ENCODE assay signal across 18 cellular contexts in genomic region chr16:89695086-89695874, GRCh38. TPM values are rescaled to one million over a fixed set of nuclear protein-coding genes. Genes with fewer than 3 reads are reported as not detected.
DNase-seq lines count a peak whose midpoint lies in the region; ATAC-seq and TF ChIP-seq lines count a peak whose summit lies in the region.
"Had no signal": no experiment of that assay in that cellular context is flagged by ENCODE, and none has a peak within 500 bp of the region (broad histone marks: within the 10 kb centered on the region; RNA-seq: fewer than 3 reads in every experiment).

No MANE protein-coding gene starts in this region.

- H3K4me1 Mint-ChIP-seq in activated CD4-positive, alpha-beta T cell treated with anti-CD3 and anti-CD28 coated beads for 36 hours: peaks cover 6% of the 10 kb centered on the region
- H3K4me1 Mint-ChIP-seq in glutamatergic neuron (ENCODE audit: low read depth, unreplicated experiment) (peaks cover 4% of the 10 kb centered on the region), endothelial cell (ENCODE audit: unreplicated experiment) (no peaks in the 10 kb centered on the region)
- H3K4me1 Mint-ChIP-seq: nephron had no signal

- no peak overlapping the region for H3K4me3 ChIP-seq in spleen
- H3K4me3 ChIP-seq: ascending aorta, lung, transverse colon had no signal

- no peaks in the 10 kb centered on the region for H3K9me3 ChIP-seq in spleen
- H3K9me3 ChIP-seq: ascending aorta, transverse colon had no signal

- intact Hi-C loops in activated CD4-positive, alpha-beta T cell treated with anti-CD3 and anti-CD28 coated beads for 36 hours (cut with DNase I, micrococcal nuclease): no loop called here
- intact Hi-C loops in spleen (cut with DNase I; ENCODE audit: low total_unique reads): no loop called here

- WGBS in spleen, 5 donors: 86 to 94% (median 92%) methylated on average over 23 to 31 of the region's 31 CpGs

- CTCF ChIA-PET in activated CD4-positive, alpha-beta T cell treated with anti-CD3 and anti-CD28 coated beads for 36 hours (lab: Charles Lee): no interaction called here
- CTCF ChIA-PET in RWPE1 (lab: Yijun Ruan, JAX): no interaction called here

- H3K4me1 ChIP-seq in spleen: peaks cover 7 to 47% (median 24%) of the 10 kb centered on the region in 6 donors

- H3K36me3 Mint-ChIP-seq in activated CD4-positive, alpha-beta T cell treated with anti-CD3 and anti-CD28 coated beads for 36 hours (ENCODE audit: low read depth): peaks cover 14% of the 10 kb centered on the region
- H3K36me3 Mint-ChIP-seq in glutamatergic neuron (ENCODE audit: unreplicated experiment) (no peaks in the 10 kb centered on the region), endothelial cell (ENCODE audit: low read depth, unreplicated experiment) (peaks cover 15% of the 10 kb centered on the region)

- DNase-seq in activated CD4-positive, alpha-beta T cell treated with anti-CD3 and anti-CD28 coated beads for 36 hours: peak; percentile 4
- no peak for DNase-seq in activated CD4-positive, alpha-beta T cell treated with anti-CD3 and anti-CD28 coated beads, Interleukin-2, amount 50 U/mL, for 4 hours
- DNase-seq in RWPE1 (ENCODE audit: low spot score): no peak
- DNase-seq in glutamatergic neuron: no peak
- peak; percentile 76 for DNase-seq in spleen
- DNase-seq in globus pallidus (ENCODE audit: low spot score): no peak
- no peak for DNase-seq in endothelial cell (ENCODE audit: low spot score)
- no peak for DNase-seq in SHP77 (lab: John Stamatoyannopoulos, UW)
- DNase-seq: activated CD4-positive, alpha-beta T cell treated with anti-CD3 and anti-CD28 coated beads, Interleukin-2, amount 10 ng/mL, durations not matched to agents 7 days and 5 days; activated naive CD4-positive, alpha-beta T cell treated with anti-CD3 and anti-CD28 coated beads, Interleukin-2, amount 10 ng/mL, durations not matched to agents 7 days and 5 days; CD4-positive, alpha-beta T cell; NCI-H2107; NCI-H526; stimulated activated naive CD4-positive, alpha-beta T cell; transverse colon had no signal

- H3K27me3 Mint-ChIP-seq in activated CD4-positive, alpha-beta T cell treated with anti-CD3 and anti-CD28 coated beads for 36 hours: no peaks in the 10 kb centered on the region
- H3K27me3 Mint-ChIP-seq in glutamatergic neuron (ENCODE audit: unreplicated experiment): peaks cover 6% of the 10 kb centered on the region
- H3K27me3 Mint-ChIP-seq in endothelial cell (ENCODE audit: unreplicated experiment): peaks cover 22% of the 10 kb centered on the region
- H3K27me3 Mint-ChIP-seq: activated CD4-positive, alpha-beta T cell treated with anti-CD3 and anti-CD28 coated beads, Interleukin-2, amount 10 ng/mL, durations not matched to agents 7 days and 5 days; activated naive CD4-positive, alpha-beta T cell treated with anti-CD3 and anti-CD28 coated beads, Interleukin-2, amount 10 ng/mL, durations not matched to agents 7 days and 5 days; CD4-positive, alpha-beta T cell had no signal

- peaks cover 0 to 79% (median 60%) of the 10 kb centered on the region in 6 donors for H3K36me3 ChIP-seq in spleen

- TF ChIP-seq POLR2A in spleen (IDR thresholded peaks at IDR 0.05): no peak

- H3K9me3 Mint-ChIP-seq in activated CD4-positive, alpha-beta T cell treated with anti-CD3 and anti-CD28 coated beads for 36 hours (ENCODE audit: low read depth): no peaks in the 10 kb centered on the region
- H3K9me3 Mint-ChIP-seq in glutamatergic neuron (ENCODE audit: unreplicated experiment) (peaks cover 7% of the 10 kb centered on the region), endothelial cell (ENCODE audit: unreplicated experiment) (no peaks in the 10 kb centered on the region)
- H3K9me3 Mint-ChIP-seq: activated CD4-positive, alpha-beta T cell treated with anti-CD3 and anti-CD28 coated beads, Interleukin-2, amount 10 ng/mL, durations not matched to agents 7 days and 5 days; activated naive CD4-positive, alpha-beta T cell treated with anti-CD3 and anti-CD28 coated beads, Interleukin-2, amount 10 ng/mL, durations not matched to agents 7 days and 5 days; CD4-positive, alpha-beta T cell; nephron had no signal

- no peak overlapping the region for H3K27ac Mint-ChIP-seq in activated CD4-positive, alpha-beta T cell treated with anti-CD3 and anti-CD28 coated beads for 36 hours
- H3K27ac Mint-ChIP-seq in glutamatergic neuron (ENCODE audit: unreplicated experiment) (peak overlapping the region; percentile 22), endothelial cell (ENCODE audit: unreplicated experiment) (no peak overlapping the region)
- H3K27ac Mint-ChIP-seq: activated CD4-positive, alpha-beta T cell treated with anti-CD3 and anti-CD28 coated beads, Interleukin-2, amount 10 ng/mL, durations not matched to agents 7 days and 5 days; activated naive CD4-positive, alpha-beta T cell treated with anti-CD3 and anti-CD28 coated beads, Interleukin-2, amount 10 ng/mL, durations not matched to agents 7 days and 5 days; CD4-positive, alpha-beta T cell; nephron had no signal

- no peak for TF ChIP-seq CTCF in RWPE1 (conservative IDR thresholded peaks at IDR 0.05; ENCODE audit: low read depth)
- TF ChIP-seq CTCF in glutamatergic neuron (IDR thresholded peaks at IDR 0.05; ENCODE audit: partially characterized antibody, unreplicated experiment): no peak
- TF ChIP-seq CTCF in spleen (IDR thresholded peaks at IDR 0.05 in 8 of 11, conservative IDR thresholded peaks at IDR 0.05 in 3 of 11): no peak
- TF ChIP-seq CTCF in endothelial cell (IDR thresholded peaks at IDR 0.05; ENCODE audit: unreplicated experiment): no peak

- no peaks in the 10 kb centered on the region for H3K27me3 ChIP-seq in spleen (replicated peaks in 1 of 7)
- H3K27me3 ChIP-seq: ascending aorta, transverse colon had no signal

- H3K4me3 Mint-ChIP-seq in activated CD4-positive, alpha-beta T cell treated with anti-CD3 and anti-CD28 coated beads for 36 hours: no peak overlapping the region
- H3K4me3 Mint-ChIP-seq in glutamatergic neuron (ENCODE audit: unreplicated experiment) (no peak overlapping the region), endothelial cell (ENCODE audit: unreplicated experiment) (no peak overlapping the region)
- H3K4me3 Mint-ChIP-seq: activated CD4-positive, alpha-beta T cell treated with anti-CD3 and anti-CD28 coated beads, Interleukin-2, amount 10 ng/mL, durations not matched to agents 7 days and 5 days; activated naive CD4-positive, alpha-beta T cell treated with anti-CD3 and anti-CD28 coated beads, Interleukin-2, amount 10 ng/mL, durations not matched to agents 7 days and 5 days; CD4-positive, alpha-beta T cell; nephron had no signal

- no peak for ATAC-seq in activated CD4-positive, alpha-beta T cell treated with anti-CD3 and anti-CD28 coated beads for 36 hours

- H3K27ac ChIP-seq in RWPE1 (peak overlapping the region; percentile 56), spleen (no peak overlapping the region)
- H3K27ac ChIP-seq: ascending aorta had no signal

- POLR2A ChIA-PET in activated CD4-positive, alpha-beta T cell treated with anti-CD3 and anti-CD28 coated beads for 36 hours (lab: Charles Lee): no interaction called here
- POLR2A ChIA-PET in RWPE1 (lab: Yijun Ruan, JAX; ENCODE audit: low non-redundant PET): interaction anchor here (1.3 to 1.4 kb wide), 2 partner anchors 9 kb away, joined by 3 to 4 read pairs; partner anchors contain the start of gene CDK10

RNA-seq across cellular contexts. Expression of gene SPATA2L, which starts 6.2 kb away (rescaled TPM):
- total RNA-seq in activated CD4-positive, alpha-beta T cell treated with anti-CD3 and anti-CD28 coated beads for 36 hours: 1 to 10 TPM; 4.9 to 6.5 TPM
- 18.6 TPM for total RNA-seq in glutamatergic neuron (ENCODE audit: unreplicated experiment)
- total RNA-seq in spleen: 10 to 100 TPM in 6 of 7 donors, 1 to 10 TPM in 1; 6.8 to 16.9 (median 10.5) TPM
- 1 to 10 TPM; 4.6 to 6.3 (median 5.7) TPM for polyA plus RNA-seq in spleen
- total RNA-seq in endothelial cell (ENCODE audit: unreplicated experiment): 7.5 TPM

RNA-seq across cellular contexts. Expression of gene CDK10, which starts 8.8 kb away (rescaled TPM):
- total RNA-seq in activated CD4-positive, alpha-beta T cell treated with anti-CD3 and anti-CD28 coated beads for 36 hours: 10 to 100 TPM; 78.1 to 89.8 TPM
- 56.9 TPM for total RNA-seq in glutamatergic neuron (ENCODE audit: unreplicated experiment)
- total RNA-seq in spleen: 100 to 1,000 TPM in 2 of 7 donors, 10 to 100 TPM in 5; 47.6 to 114 (median 76.3) TPM
- 100 to 1,000 TPM in 2 of 3 donors, 10 to 100 TPM in 1; 74.4 to 201 (median 134) TPM for polyA plus RNA-seq in spleen
- 83.2 TPM for total RNA-seq in endothelial cell (ENCODE audit: unreplicated experiment)

RNA-seq across cellular contexts. Expression of gene VPS9D1, which starts 25.4 kb away (rescaled TPM):
- total RNA-seq in activated CD4-positive, alpha-beta T cell treated with anti-CD3 and anti-CD28 coated beads for 36 hours: 1 to 10 TPM; 2.0 to 2.6 TPM
- total RNA-seq in glutamatergic neuron (ENCODE audit: unreplicated experiment) (19.5 TPM), spleen (10 to 100 TPM in 6 of 7 donors, 1 to 10 TPM in 1; 6.0 to 28.8 (median 19.2) TPM), endothelial cell (ENCODE audit: unreplicated experiment) (12.2 TPM)
- 10 to 100 TPM in 2 of 3 donors, 1 to 10 TPM in 1; 7.4 to 37.2 (median 34.5) TPM for polyA plus RNA-seq in spleen

RNA-seq across cellular contexts. Expression of gene ZNF276, which starts 26.1 kb away (rescaled TPM):
- 10 to 100 TPM; 21.3 to 24.8 TPM for total RNA-seq in activated CD4-positive, alpha-beta T cell treated with anti-CD3 and anti-CD28 coated beads for 36 hours
- total RNA-seq in glutamatergic neuron (ENCODE audit: unreplicated experiment): 20.8 TPM
- total RNA-seq in spleen: 10 to 100 TPM; 59.0 to 83.7 (median 65.3) TPM
- 10 to 100 TPM; 28.9 to 63.6 (median 42.9) TPM for polyA plus RNA-seq in spleen
- 25.4 TPM for total RNA-seq in endothelial cell (ENCODE audit: unreplicated experiment)

RNA-seq across cellular contexts. Expression of gene SPATA33, which starts 37.6 kb away (rescaled TPM):
- 10 to 100 TPM in 1 of 2 experiments, 1 to 10 TPM in 1; 6.8 to 11.6 TPM for total RNA-seq in activated CD4-positive, alpha-beta T cell treated with anti-CD3 and anti-CD28 coated beads for 36 hours
- total RNA-seq in glutamatergic neuron (ENCODE audit: unreplicated experiment) (18.0 TPM), spleen (1 to 10 TPM; 2.9 to 5.7 (median 4.7) TPM), endothelial cell (ENCODE audit: unreplicated experiment) (13.8 TPM)
- 1 to 10 TPM; 3.8 to 7.0 (median 4.9) TPM for polyA plus RNA-seq in spleen

Comparison
In these comparisons a context has a peak if more than half of its experiments do, and no peak if none do; other contexts are left out.
1. DNase-seq: peak in activated CD4-positive, alpha-beta T cell treated with anti-CD3 and anti-CD28 coated beads for 36 hours (single experiment) and spleen (single experiment); none in activated CD4-positive, alpha-beta T cell treated with anti-CD3 and anti-CD28 coated beads, Interleukin-2, amount 50 U/mL, for 4 hours (0 of 2), RWPE1 (single experiment), glutamatergic neuron (single experiment), globus pallidus (single experiment), endothelial cell (single experiment) and SHP77 (0 of 2).